16 cellular contexts compared by ENCODE assay signal in genomic region chr7:131543298-131543697, GRCh38.
"Had no signal": no experiment of that assay in that cellular context is flagged by ENCODE, and none has a peak within 500 bp of the region (broad histone marks: within the 10 kb centered on the region; RNA-seq: fewer than 3 reads in every experiment).

No MANE protein-coding gene starts in this region.

- H3K4me3 ChIP-seq: mucosa of descending colon had no signal

- ATAC-seq: activated T-helper 17 cell treated with anti-CD3 and anti-CD28 coated beads, Interleukin-2, amount 50 U/mL, for 72 hours; mucosa of descending colon; naive thymus-derived CD8-positive, alpha-beta T cell; sciatic nerve had no signal

- FAIRE-seq: astrocyte, urothelium cell line had no signal

- H3K9me3 ChIP-seq: mucosa of descending colon had no signal

- DNase-seq: activated B cell treated with CpG ODN at 0.5 μM for 24 hours; activated CD4-positive, alpha-beta T cell treated with anti-CD3 and anti-CD28 coated beads, Interleukin-2, amount 10 ng/mL, durations not matched to agents 24 days and 14 days; activated CD8-positive, alpha-beta memory T cell treated with anti-CD3 and anti-CD28 coated beads for 24 hours; activated naive CD4-positive, alpha-beta T cell treated with anti-CD3 and anti-CD28 coated beads for 36 hours; effector memory CD4-positive, alpha-beta T cell; erythroblast; mammary epithelial cell; mucosa of descending colon; naive thymus-derived CD8-positive, alpha-beta T cell; stimulated activated CD4-positive, alpha-beta T cell treated with anti-CD3 and anti-CD28 coated beads, Interleukin-12 subunit alpha, Interleukin-12 subunit beta, amount 100 ng/mL, for 4 hours; stimulated activated naive CD4-positive, alpha-beta T cell; T-helper 1 cell had no signal
